In genomic region chr14:97994020-97994531, GRCh38 we compare ENCODE assay signal across 18 cellular contexts.
DNase-seq lines count a peak whose midpoint lies in the region; ATAC-seq lines count a peak whose summit lies in the region.
"Had no signal": no experiment of that assay in that cellular context is flagged by ENCODE, and none has a peak within 500 bp of the region (broad histone marks: within the 10 kb centered on the region; RNA-seq: fewer than 3 reads in every experiment).

No MANE protein-coding gene starts in this region.

- H3K4me1 Mint-ChIP-seq in activated CD8-positive, alpha-beta T cell treated with anti-CD3 and anti-CD28 coated beads, Interleukin-2, amount 10 ng/mL, durations not matched to agents 7 days and 5 days (ENCODE audit: low read depth), result peaks cover 31% of the 10 kb centered on the region
- H3K4me1 Mint-ChIP-seq in activated naive CD8-positive, alpha-beta T cell treated with anti-CD3 and anti-CD28 coated beads, Interleukin-2, amount 50 U/mL, for 24 hours, result peaks cover 47% of the 10 kb centered on the region
- H3K4me1 Mint-ChIP-seq in stimulated activated naive CD8-positive, alpha-beta T cell treated with anti-CD3 and anti-CD28 coated beads, Interleukin-15, amount 100 ng/mL, for 72 hours, result peaks cover 62% of the 10 kb centered on the region
- H3K4me1 Mint-ChIP-seq: CD14-positive monocyte had no signal

- ATAC-seq in activated CD8-positive, alpha-beta T cell treated with anti-CD3 and anti-CD28 coated beads, Interleukin-2, amount 10 ng/mL, durations not matched to agents 7 days and 5 days, result peak; percentile 76
- peak; percentile 73 for ATAC-seq in activated naive CD8-positive, alpha-beta T cell treated with anti-CD3 and anti-CD28 coated beads, Interleukin-2, amount 50 U/mL, for 24 hours
- ATAC-seq in stimulated activated naive CD8-positive, alpha-beta T cell treated with anti-CD3 and anti-CD28 coated beads, Interleukin-15, amount 100 ng/mL, for 72 hours, result peak; percentile 90
- ATAC-seq: HCT116, left colon had no signal

- H3K4me3 Mint-ChIP-seq in activated CD8-positive, alpha-beta T cell treated with anti-CD3 and anti-CD28 coated beads, Interleukin-2, amount 10 ng/mL, durations not matched to agents 7 days and 5 days, result peak overlapping the region; percentile 1
- H3K4me3 Mint-ChIP-seq in activated naive CD8-positive, alpha-beta T cell treated with anti-CD3 and anti-CD28 coated beads, Interleukin-2, amount 50 U/mL, for 24 hours, result peak overlapping the region; percentile 12
- peak overlapping the region; percentile 48 to 52 for H3K4me3 Mint-ChIP-seq in stimulated activated naive CD8-positive, alpha-beta T cell treated with anti-CD3 and anti-CD28 coated beads, Interleukin-15, amount 100 ng/mL, for 72 hours
- H3K4me3 Mint-ChIP-seq: CD14-positive monocyte had no signal

- peaks cover 4% of the 10 kb centered on the region for H3K9me3 Mint-ChIP-seq in activated CD8-positive, alpha-beta T cell treated with anti-CD3 and anti-CD28 coated beads, Interleukin-2, amount 10 ng/mL, durations not matched to agents 7 days and 5 days (ENCODE audit: insufficient read depth)
- peaks cover 8% of the 10 kb centered on the region for H3K9me3 Mint-ChIP-seq in activated naive CD8-positive, alpha-beta T cell treated with anti-CD3 and anti-CD28 coated beads, Interleukin-2, amount 50 U/mL, for 24 hours
- H3K9me3 Mint-ChIP-seq in stimulated activated naive CD8-positive, alpha-beta T cell treated with anti-CD3 and anti-CD28 coated beads, Interleukin-15, amount 100 ng/mL, for 72 hours, result peaks cover 4 to 5% of the 10 kb centered on the region in 2 donors

- peak overlapping the region; percentile 90 for H3K27ac Mint-ChIP-seq in activated CD8-positive, alpha-beta T cell treated with anti-CD3 and anti-CD28 coated beads, Interleukin-2, amount 10 ng/mL, durations not matched to agents 7 days and 5 days
- peak overlapping the region; percentile 87 for H3K27ac Mint-ChIP-seq in activated naive CD8-positive, alpha-beta T cell treated with anti-CD3 and anti-CD28 coated beads, Interleukin-2, amount 50 U/mL, for 24 hours
- peak overlapping the region; percentile 93 to 94 for H3K27ac Mint-ChIP-seq in stimulated activated naive CD8-positive, alpha-beta T cell treated with anti-CD3 and anti-CD28 coated beads, Interleukin-15, amount 100 ng/mL, for 72 hours
- H3K27ac Mint-ChIP-seq: CD14-positive monocyte had no signal

- CTCF ChIA-PET in activated CD8-positive, alpha-beta T cell treated with anti-CD3 and anti-CD28 coated beads, Interleukin-2, amount 10 ng/mL, durations not matched to agents 7 days and 5 days (lab: Charles Lee), result interaction anchor here (1.0 to 4.9 kb wide), 3 partner anchors 13 to 109 kb away, joined by 3 to 42 read pairs (median 3); no protein-coding TSS in a partner anchor

- H3K27me3 Mint-ChIP-seq in activated CD8-positive, alpha-beta T cell treated with anti-CD3 and anti-CD28 coated beads, Interleukin-2, amount 10 ng/mL, durations not matched to agents 7 days and 5 days (ENCODE audit: low read depth), result no peaks in the 10 kb centered on the region
- no peaks in the 10 kb centered on the region for H3K27me3 Mint-ChIP-seq in activated naive CD8-positive, alpha-beta T cell treated with anti-CD3 and anti-CD28 coated beads, Interleukin-2, amount 50 U/mL, for 24 hours
- no peaks in the 10 kb centered on the region for H3K27me3 Mint-ChIP-seq in stimulated activated naive CD8-positive, alpha-beta T cell treated with anti-CD3 and anti-CD28 coated beads, Interleukin-15, amount 100 ng/mL, for 72 hours

- POLR2A ChIA-PET in activated CD8-positive, alpha-beta T cell treated with anti-CD3 and anti-CD28 coated beads, Interleukin-2, amount 10 ng/mL, durations not matched to agents 7 days and 5 days (lab: Charles Lee), result interaction anchor here (0.8 to 1.9 kb wide), 5 partner anchors 16 to 142 kb away, joined by 3 to 12 read pairs (median 3); no protein-coding TSS in a partner anchor

- peaks cover 4% of the 10 kb centered on the region for H3K36me3 Mint-ChIP-seq in activated CD8-positive, alpha-beta T cell treated with anti-CD3 and anti-CD28 coated beads, Interleukin-2, amount 10 ng/mL, durations not matched to agents 7 days and 5 days (ENCODE audit: low read depth)
- H3K36me3 Mint-ChIP-seq in activated naive CD8-positive, alpha-beta T cell treated with anti-CD3 and anti-CD28 coated beads, Interleukin-2, amount 50 U/mL, for 24 hours (ENCODE audit: low read depth), result no peaks in the 10 kb centered on the region
- H3K36me3 Mint-ChIP-seq: CD14-positive monocyte had no signal

- DNase-seq in stimulated activated CD4-positive, alpha-beta T cell treated with anti-CD3 and anti-CD28 coated beads, Interleukin-15, amount 100 ng/mL, for 24 hours, result peak; percentile 32
- DNase-seq in stimulated activated CD4-positive, alpha-beta T cell treated with anti-CD3 and anti-CD28 coated beads, Interleukin-12 subunit alpha, Interleukin-12 subunit beta, amount 100 ng/mL, for 4 hours, result no peak
- peak; percentile 42 for DNase-seq in activated CD8-positive, alpha-beta T cell treated with anti-CD3 and anti-CD28 coated beads, Interleukin-2, amount 10 ng/mL, durations not matched to agents 7 days and 5 days
- no peak for DNase-seq in activated naive CD8-positive, alpha-beta T cell treated with anti-CD3 and anti-CD28 coated beads, Interleukin-2, amount 50 U/mL, for 24 hours
- DNase-seq in stimulated activated naive CD8-positive, alpha-beta T cell treated with anti-CD3 and anti-CD28 coated beads, Interleukin-15, amount 100 ng/mL, for 72 hours, result peak; percentile 44 to 69
- DNase-seq in nucleus accumbens (lab: John Stamatoyannopoulos, UW), result no peak
- DNase-seq in NCI-H526 (lab: John Stamatoyannopoulos, UW), result no peak
- DNase-seq in SKM-1 (lab: John Stamatoyannopoulos, UW; ENCODE audit: unreplicated experiment), result no peak
- DNase-seq: amygdala, foreskin melanocyte, left colon, NCI-H187, NCI-H446 treated with DMSO at 0.1 percent for 48 hours, SHP77, stomach, uterus had no signal

Comparison
In these comparisons a context has a peak if more than half of its experiments do, and no peak if none do; other contexts are left out.
1. DNase-seq: peak in stimulated activated CD4-positive, alpha-beta T cell treated with anti-CD3 and anti-CD28 coated beads, Interleukin-15, amount 100 ng/mL, for 24 hours (single experiment), activated CD8-positive, alpha-beta T cell treated with anti-CD3 and anti-CD28 coated beads, Interleukin-2, amount 10 ng/mL, durations not matched to agents 7 days and 5 days (single experiment) and stimulated activated naive CD8-positive, alpha-beta T cell treated with anti-CD3 and anti-CD28 coated beads, Interleukin-15, amount 100 ng/mL, for 72 hours (2 of 2); none in stimulated activated CD4-positive, alpha-beta T cell treated with anti-CD3 and anti-CD28 coated beads, Interleukin-12 subunit alpha, Interleukin-12 subunit beta, amount 100 ng/mL, for 4 hours (single experiment), activated naive CD8-positive, alpha-beta T cell treated with anti-CD3 and anti-CD28 coated beads, Interleukin-2, amount 50 U/mL, for 24 hours (single experiment), nucleus accumbens (0 of 56), NCI-H526 (0 of 2) and SKM-1 (single experiment).
2. Peak in every context shown above with its lines, with median percentiles within 50 percentile points of each other: ATAC-seq, H3K27ac Mint-ChIP-seq and H3K4me3 Mint-ChIP-seq.